8 cellular contexts compared by ENCODE assay signal in the genomic region with DNA sequence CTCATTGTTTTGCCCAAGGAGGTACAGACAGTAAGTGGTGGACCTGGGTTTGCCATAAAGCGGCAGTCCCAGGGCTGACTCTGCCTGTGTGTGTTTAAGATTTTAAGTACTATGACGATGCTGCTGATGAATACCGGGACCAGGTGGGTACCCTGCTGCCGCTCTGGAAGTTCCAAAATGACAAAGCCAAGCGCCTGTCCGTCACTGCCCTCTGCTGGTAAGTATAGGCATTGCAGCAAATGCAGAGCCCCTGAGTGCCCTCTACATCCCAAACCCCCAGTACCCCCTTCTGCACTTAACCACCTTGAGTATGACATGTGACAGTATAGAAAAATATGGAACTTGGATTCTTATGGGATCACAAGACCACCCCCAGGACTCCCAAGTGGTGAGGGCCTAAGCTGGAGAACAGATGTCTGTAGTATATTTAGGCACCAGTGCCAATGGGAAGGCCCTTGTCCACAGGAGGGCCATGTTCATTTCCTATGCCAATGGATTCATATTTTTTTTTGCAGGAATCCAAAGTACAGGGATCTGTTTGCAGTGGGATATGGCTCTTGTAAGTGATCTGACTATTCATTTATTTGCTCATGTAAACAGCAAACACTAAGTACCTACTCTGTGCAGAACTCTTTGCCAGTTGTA. TPM values are rescaled to one million over a fixed set of nuclear protein-coding genes. Genes with fewer than 3 reads are reported as not detected.
A peak's percentile ranks its signal among the peaks of the same experiment; 100 is the strongest.
DNase-seq lines count a peak whose midpoint lies in the region; ATAC-seq lines count a peak whose summit lies in the region.

No MANE protein-coding gene starts in this region.

- ATAC-seq in GM18907 (IDR thresholded peaks at IDR 0.05; ENCODE audit: unreplicated experiment), result peak; percentile 44
- no peak for ATAC-seq in HG03095 (IDR thresholded peaks at IDR 0.05; ENCODE audit: unreplicated experiment)

- DNase-seq in AG08396 (ENCODE audit: low spot score) (peak; percentile 73), NCI-H2227 treated with DMSO at 0.1 percent for 48 hours (lab: John Stamatoyannopoulos, UW) (peak; percentile 49), ecto neural progenitor cell (ENCODE audit: low spot score) (peak; percentile 81), mucosa of gallbladder (ENCODE audit: low spot score) (peak; percentile 46)
- DNase-seq in activated CD4-positive, alpha-beta T cell treated with anti-CD3 and anti-CD28 coated beads, Interleukin-2, amount 50 U/mL, for 48 hours, result peak; percentile 82 to 88
- DNase-seq in stimulated activated CD8-positive, alpha-beta memory T cell treated with anti-CD3 and anti-CD28 coated beads, Interleukin-7, amount 100 ng/mL, for 1 hour (ENCODE audit: low read depth in 2 of 2), result peak; percentile 60 to 65

RNA-seq across cellular contexts. Expression of gene ENHO, which starts 22.0 kb away (rescaled TPM):
- 1.7 TPM for total RNA-seq in mucosa of gallbladder

RNA-seq across cellular contexts. Expression of gene DNAI1, which starts 42.1 kb away (rescaled TPM):
- total RNA-seq in mucosa of gallbladder, result 0.52 TPM

RNA-seq across cellular contexts. Expression of gene FAM219A, which starts 42.4 kb away (rescaled TPM):
- 24.0 TPM for total RNA-seq in mucosa of gallbladder
